34 cellular contexts compared by ENCODE assay signal in genomic region chr6:163133691-163134090, GRCh38.
"Had no signal": no experiment of that assay in that cellular context is flagged by ENCODE, and none has a peak within 500 bp of the region (broad histone marks: within the 10 kb centered on the region; RNA-seq: fewer than 3 reads in every experiment).

No MANE protein-coding gene starts in this region.

- H3K36me3 ChIP-seq: MG63 had no signal

- H3K27me3 ChIP-seq: MG63 had no signal

- H3K4me3 ChIP-seq: MG63 had no signal

- H3K9me3 ChIP-seq: MG63 had no signal

- DNase-seq: Karpas-422, MG63, MM.1S, MV-4-11, NCI-H1048, NCI-H1092, NCI-H1092 treated with DMSO at 0.1 percent for 48 hours, NCI-H1105, NCI-H1105 treated with DMSO at 0.1 percent for 48 hours, NCI-H1417, NCI-H1417 treated with DMSO at 0.1 percent for 48 hours, NCI-H1436, NCI-H1436 treated with DMSO at 0.1 percent for 48 hours, NCI-H146, NCI-H1694, NCI-H1694 treated with DMSO at 0.1 percent for 48 hours, NCI-H187, NCI-H187 treated with DMSO at 0.1 percent for 48 hours, NCI-H1930, NCI-H2029, NCI-H2029 treated with DMSO at 0.1 percent for 48 hours, NCI-H2081, NCI-H2081 treated with DMSO at 0.1 percent for 48 hours, NCI-H2107, NCI-H2171, NCI-H2171 treated with DMSO at 0.1 percent for 48 hours, NCI-H2227 treated with DMSO at 0.1 percent for 48 hours, NCI-H226, NCI-H345, NCI-H446, NCI-H446 treated with DMSO at 0.1 percent for 48 hours, NCI-H510A, NCI-H510A treated with DMSO at 0.1 percent for 48 hours, NCI-H524 had no signal
